In the genomic region with DNA sequence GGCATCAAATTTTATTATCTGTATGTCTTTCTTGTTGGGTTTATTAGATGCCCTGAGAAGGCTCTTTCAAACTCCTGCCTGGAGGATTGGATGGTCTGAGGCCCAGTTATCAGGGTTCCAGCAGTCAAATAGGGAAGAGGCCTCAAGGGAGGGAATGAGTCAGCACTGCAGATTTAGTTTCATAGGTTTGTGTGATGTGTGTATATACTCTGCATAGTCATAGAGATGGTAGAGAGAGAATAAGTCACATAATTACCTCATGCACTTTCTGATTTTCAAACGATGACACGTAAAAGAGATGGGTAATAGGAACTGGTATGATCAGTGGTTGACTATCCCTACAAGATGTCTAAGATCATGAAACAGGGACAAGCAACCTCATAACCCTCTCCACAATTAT, we compare ENCODE assay signal across 9 cellular contexts.
DNase-seq lines count a peak whose midpoint lies in the region; ATAC-seq and TF ChIP-seq lines count a peak whose summit lies in the region.
"Had no signal": no experiment of that assay in that cellular context is flagged by ENCODE, and none has a peak within 500 bp of the region (broad histone marks: within the 10 kb centered on the region; RNA-seq: fewer than 3 reads in every experiment).

No MANE protein-coding gene starts in this region.

- POLR2A ChIA-PET in activated CD4-positive, alpha-beta T cell treated with anti-CD3 and anti-CD28 coated beads, Interleukin-2, amount 10 ng/mL, durations not matched to agents 7 days and 5 days (lab: Charles Lee), result no interaction called here

- H3K9me3 ChIP-seq in endodermal cell (ENCODE audit: control insufficient read depth, low read length), result peaks cover 5% of the 10 kb centered on the region

- H3K36me3 Mint-ChIP-seq in progenitor cell of endocrine pancreas (ENCODE audit: insufficient read depth), result no peaks in the 10 kb centered on the region
- no peaks in the 10 kb centered on the region for H3K36me3 Mint-ChIP-seq in activated CD4-positive, alpha-beta T cell treated with anti-CD3 and anti-CD28 coated beads, Interleukin-2, amount 10 ng/mL, durations not matched to agents 7 days and 5 days (ENCODE audit: low read depth)
- no peaks in the 10 kb centered on the region for H3K36me3 Mint-ChIP-seq in endodermal cell (ENCODE audit: low read depth)

- H3K9me3 Mint-ChIP-seq in progenitor cell of endocrine pancreas (ENCODE audit: low read depth), result no peaks in the 10 kb centered on the region
- no peaks in the 10 kb centered on the region for H3K9me3 Mint-ChIP-seq in activated CD4-positive, alpha-beta T cell treated with anti-CD3 and anti-CD28 coated beads, Interleukin-2, amount 10 ng/mL, durations not matched to agents 7 days and 5 days
- H3K9me3 Mint-ChIP-seq in endodermal cell, result no peaks in the 10 kb centered on the region

- no peak overlapping the region for H3K9ac ChIP-seq in endodermal cell (ENCODE audit: extremely low read depth, low read length, poor library complexity, severe bottlenecking)

- H3K4me1 Mint-ChIP-seq in progenitor cell of endocrine pancreas (ENCODE audit: low read depth), result no peaks in the 10 kb centered on the region
- no peaks in the 10 kb centered on the region for H3K4me1 Mint-ChIP-seq in activated CD4-positive, alpha-beta T cell treated with anti-CD3 and anti-CD28 coated beads, Interleukin-2, amount 10 ng/mL, durations not matched to agents 7 days and 5 days
- no peaks in the 10 kb centered on the region for H3K4me1 Mint-ChIP-seq in endodermal cell

- H3K36me3 ChIP-seq in endodermal cell (ENCODE audit: control insufficient read depth, insufficient read depth, low read length), result no peaks in the 10 kb centered on the region

- peaks cover 2% of the 10 kb centered on the region for H3K4me1 ChIP-seq in endodermal cell (ENCODE audit: control insufficient read depth, insufficient read depth, low read length)

- CTCF ChIA-PET in activated CD4-positive, alpha-beta T cell treated with anti-CD3 and anti-CD28 coated beads, Interleukin-2, amount 10 ng/mL, durations not matched to agents 7 days and 5 days (lab: Charles Lee), result no interaction called here

- WGBS in endodermal cell (ENCODE audit: insufficient coverage in 1 of 2, insufficient read length in 1 of 2), 2 experiments, result no CpG with 5 or more reads among the region's 2 CpGs

- H3K27me3 Mint-ChIP-seq in progenitor cell of endocrine pancreas (no peaks in the 10 kb centered on the region), endodermal cell (ENCODE audit: insufficient read depth) (peaks cover 6% of the 10 kb centered on the region)
- peaks cover 3% of the 10 kb centered on the region for H3K27me3 Mint-ChIP-seq in activated CD4-positive, alpha-beta T cell treated with anti-CD3 and anti-CD28 coated beads, Interleukin-2, amount 10 ng/mL, durations not matched to agents 7 days and 5 days

- H3K4me3 ChIP-seq in fibroblast of pulmonary artery (replicated peaks; ENCODE audit: low read depth, low read length), result no peak overlapping the region
- H3K4me3 ChIP-seq in endodermal cell (ENCODE audit: low read length), result no peak overlapping the region

- DNase-seq in fibroblast of pulmonary artery (ENCODE audit: low read depth), result peak; percentile 38
- DNase-seq in progenitor cell of endocrine pancreas (ENCODE audit: low spot score, unreplicated experiment), result no peak
- no peak for DNase-seq in activated CD4-positive, alpha-beta T cell treated with anti-CD3 and anti-CD28 coated beads, Interleukin-2, amount 10 ng/mL, durations not matched to agents 7 days and 5 days
- no peak for DNase-seq in effector CD8-positive, alpha-beta T cell (lab: John Stamatoyannopoulos, UW)
- no peak for DNase-seq in endodermal cell
- DNase-seq: stimulated activated CD4-positive, alpha-beta T cell treated with anti-CD3 and anti-CD28 coated beads, Interleukin-4, amount 100 ng/mL, for 24 hours had no signal

- ATAC-seq in GM18519 (IDR thresholded peaks at IDR 0.05; ENCODE audit: low FRiP score, unreplicated experiment) (peak; percentile 100), GM21528 (IDR thresholded peaks at IDR 0.05; ENCODE audit: low FRiP score, unreplicated experiment) (peak; percentile 97), HG03520 (IDR thresholded peaks at IDR 0.05; ENCODE audit: unreplicated experiment) (peak; percentile 100)

- peaks cover 27% of the 10 kb centered on the region for H3K27me3 ChIP-seq in endodermal cell (ENCODE audit: control insufficient read depth, insufficient read depth, low read length, poor library complexity, severe bottlenecking)

- no peak for TF ChIP-seq CTCF in fibroblast of pulmonary artery (IDR thresholded peaks at IDR 0.05; ENCODE audit: low read length, missing control alignments)
- TF ChIP-seq CTCF in progenitor cell of endocrine pancreas (IDR thresholded peaks at IDR 0.05; ENCODE audit: unreplicated experiment), result no peak
- no peak for TF ChIP-seq CTCF in endodermal cell (conservative IDR thresholded peaks at IDR 0.05)

- no peak overlapping the region for H3K27ac Mint-ChIP-seq in progenitor cell of endocrine pancreas
- H3K27ac Mint-ChIP-seq in activated CD4-positive, alpha-beta T cell treated with anti-CD3 and anti-CD28 coated beads, Interleukin-2, amount 10 ng/mL, durations not matched to agents 7 days and 5 days, result no peak overlapping the region
- H3K27ac Mint-ChIP-seq in endodermal cell, result no peak overlapping the region

- H3K27ac ChIP-seq in endodermal cell (ENCODE audit: low read depth, low read length), result no peak overlapping the region

- no peak overlapping the region for H3K4me3 Mint-ChIP-seq in progenitor cell of endocrine pancreas (ENCODE audit: low read depth)
- no peak overlapping the region for H3K4me3 Mint-ChIP-seq in activated CD4-positive, alpha-beta T cell treated with anti-CD3 and anti-CD28 coated beads, Interleukin-2, amount 10 ng/mL, durations not matched to agents 7 days and 5 days
- H3K4me3 Mint-ChIP-seq in endodermal cell, result no peak overlapping the region
